ENCODE assay signal across 17 cellular contexts in genomic region chr10:103838095-103838395, GRCh38. TPM values are rescaled to one million over a fixed set of nuclear protein-coding genes. Genes with fewer than 3 reads are reported as not detected.
DNase-seq lines count a peak whose midpoint lies in the region; ATAC-seq and TF ChIP-seq lines count a peak whose summit lies in the region.
"Had no signal": no experiment of that assay in that cellular context is flagged by ENCODE, and none has a peak within 500 bp of the region (broad histone marks: within the 10 kb centered on the region; RNA-seq: fewer than 3 reads in every experiment).

No MANE protein-coding gene starts in this region.

- H3K27me3 Mint-ChIP-seq in mesothelial cell of epicardium (ENCODE audit: low read depth): no peaks in the 10 kb centered on the region

- ATAC-seq in gastroesophageal sphincter (no peak), HG02870 (IDR thresholded peaks at IDR 0.05; ENCODE audit: unreplicated experiment) (no peak)

- H4K20me1 ChIP-seq in hepatocyte (ENCODE audit: insufficient read depth, poor library complexity, severe bottlenecking): no peaks in the 10 kb centered on the region

- no peak for TF ChIP-seq EP300 in sigmoid colon (IDR thresholded peaks at IDR 0.05)
- no peak for TF ChIP-seq EP300 in gastroesophageal sphincter (IDR thresholded peaks at IDR 0.05)

- H3K79me2 ChIP-seq in hepatocyte: peaks cover 73% of the 10 kb centered on the region

- no peaks in the 10 kb centered on the region for H3K9me2 ChIP-seq in hepatocyte (replicated peaks; ENCODE audit: insufficient read depth)
- H3K9me2 ChIP-seq: SK-N-SH had no signal

- H3K27me3 ChIP-seq in hepatocyte (no peaks in the 10 kb centered on the region), sigmoid colon (no peaks in the 10 kb centered on the region), gastroesophageal sphincter (no peaks in the 10 kb centered on the region)

- H3K36me3 Mint-ChIP-seq in mesothelial cell of epicardium: no peaks in the 10 kb centered on the region
- H3K36me3 Mint-ChIP-seq: CD4-positive, alpha-beta memory T cell had no signal

- intact Hi-C loops in sigmoid colon (cut with DNase I): no loop called here

- 81% methylated on average over 4 of the region's 4 CpGs for whole genome bisulfite sequencing in hepatocyte (ENCODE audit: low lambda C conversion rate, missing lambda C conversion rate)
- 75 to 82% methylated on average over 4 of the region's 4 CpGs for WGBS in sigmoid colon, 2 donors
- WGBS in gastroesophageal sphincter (ENCODE audit: low coverage in 1 of 2), 2 donors: 83 to 100% methylated on average over 1 to 2 of the region's 4 CpGs

- CTCF ChIA-PET in HEK293 (lab: Yijun Ruan, JAX) (no interaction called here), RWPE1 (lab: Yijun Ruan, JAX) (interaction anchor here (1.1 kb wide), 1 partner anchor 10 kb away, joined by 4 read pairs; no protein-coding TSS in a partner anchor)

- H3K4me1 Mint-ChIP-seq in mesothelial cell of epicardium: peaks cover 44% of the 10 kb centered on the region
- H3K4me1 Mint-ChIP-seq: CD4-positive, alpha-beta memory T cell had no signal

- DNase-seq in RWPE1 (ENCODE audit: low spot score) (no peak), hepatocyte (ENCODE audit: low spot score) (no peak), sigmoid colon (peak; percentile 47), mesothelial cell of epicardium (ENCODE audit: low spot score in 2 of 2, unreplicated experiment in 2 of 2) (no peak), A172 (ENCODE audit: low spot score) (no peak)
- DNase-seq: Calu3; CD4-positive, alpha-beta memory T cell; GF-D8; HCEC 1CT; NCI-H1105; NCI-H1694; NCI-H2081 treated with DMSO at 0.1 percent for 48 hours; SHP77 treated with DMSO at 0.1 percent for 48 hours; SK-N-SH had no signal

- H3K9me3 ChIP-seq in HEK293 (ENCODE audit: control insufficient read depth, insufficient read depth, low read depth, low read length) (no peaks in the 10 kb centered on the region), hepatocyte (ENCODE audit: low read depth) (no peaks in the 10 kb centered on the region), sigmoid colon (no peaks in the 10 kb centered on the region), gastroesophageal sphincter (no peaks in the 10 kb centered on the region)
- H3K9me3 ChIP-seq: SK-N-SH had no signal

- H3K4me2 ChIP-seq in hepatocyte: no peak overlapping the region
- H3K4me2 ChIP-seq: SK-N-SH had no signal

- H3K27ac ChIP-seq in HEK293 (ENCODE audit: extremely low read depth, low read depth, low read length): no peak overlapping the region
- peak overlapping the region; percentile 60 for H3K27ac ChIP-seq in RWPE1
- H3K27ac ChIP-seq in hepatocyte: peak overlapping the region; percentile 24
- H3K27ac ChIP-seq in sigmoid colon: no peak overlapping the region
- H3K27ac ChIP-seq in gastroesophageal sphincter: no peak overlapping the region

- TF ChIP-seq CTCF in HEK293 (tag by site-specific recombination; IDR thresholded peaks at IDR 0.05) (no peak), RWPE1 (conservative IDR thresholded peaks at IDR 0.05; ENCODE audit: low read depth) (no peak), hepatocyte (IDR thresholded peaks at IDR 0.05; ENCODE audit: poor library complexity) (no peak), sigmoid colon (IDR thresholded peaks at IDR 0.05) (no peak), mesothelial cell of epicardium (IDR thresholded peaks at IDR 0.05; ENCODE audit: unreplicated experiment) (no peak), gastroesophageal sphincter (IDR thresholded peaks at IDR 0.05) (no peak)

- no peak overlapping the region for H3K27ac Mint-ChIP-seq in mesothelial cell of epicardium
- H3K27ac Mint-ChIP-seq: CD4-positive, alpha-beta memory T cell had no signal

- no peak overlapping the region for H2AFZ ChIP-seq in hepatocyte

- POLR2A ChIA-PET in HEK293 (lab: Yijun Ruan, JAX) (no interaction called here), RWPE1 (lab: Yijun Ruan, JAX; ENCODE audit: low non-redundant PET) (no interaction called here)

- H3K36me3 ChIP-seq in HEK293 (ENCODE audit: control insufficient read depth in 2 of 2, insufficient read depth in 1 of 2, low read length in 2 of 2) (no peaks in the 10 kb centered on the region), hepatocyte (replicated peaks; ENCODE audit: insufficient read depth, low read depth) (no peaks in the 10 kb centered on the region), sigmoid colon (no peaks in the 10 kb centered on the region), gastroesophageal sphincter (no peaks in the 10 kb centered on the region)

- no peak for TF ChIP-seq POLR2A in sigmoid colon (IDR thresholded peaks at IDR 0.05)
- no peak for TF ChIP-seq POLR2A in gastroesophageal sphincter (IDR thresholded peaks at IDR 0.05)

- H3K4me1 ChIP-seq in HEK293 (ENCODE audit: control insufficient read depth, insufficient read depth, low read length) (peaks cover 15% of the 10 kb centered on the region), hepatocyte (ENCODE audit: insufficient read depth) (peaks cover 70% of the 10 kb centered on the region), sigmoid colon (peaks cover 0 to 46% (median 39%) of the 10 kb centered on the region in 4 donors), gastroesophageal sphincter (peaks cover 0 to 61% (median 21%) of the 10 kb centered on the region in 3 donors)

- no peak overlapping the region for H3K4me3 ChIP-seq in HEK293 (ENCODE audit: low read depth, low read length)
- no peak overlapping the region for H3K4me3 ChIP-seq in hepatocyte
- H3K4me3 ChIP-seq in sigmoid colon: no peak overlapping the region
- H3K4me3 ChIP-seq in gastroesophageal sphincter: no peak overlapping the region

- no peak overlapping the region for H3K4me3 Mint-ChIP-seq in mesothelial cell of epicardium
- H3K4me3 Mint-ChIP-seq: CD4-positive, alpha-beta memory T cell had no signal

- H3K9me3 Mint-ChIP-seq in mesothelial cell of epicardium: no peaks in the 10 kb centered on the region

TF ChIP-seq in HEK293, 187 proteins besides CTCF, POLR2A, EP300 and RAD21:
- TF ChIP-seq ZNF24 (tag by site-specific recombination; IDR thresholded peaks at IDR 0.05) (no peak), ZIC2 (tag by site-specific recombination; IDR thresholded peaks at IDR 0.05) (peak; percentile 15; the same call in 1 of the 2 replicates), TCF7L2 (IDR thresholded peaks at IDR 0.05; ENCODE audit: borderline replicate concordance, low read depth, low read length) (no peak), ZNF692 (tag by site-specific recombination; IDR thresholded peaks at IDR 0.05) (no peak), ZNF416 (tag by site-specific recombination; IDR thresholded peaks at IDR 0.05) (no peak), SCRT2 (tag by site-specific recombination; IDR thresholded peaks at IDR 0.05) (0 out of 2 replicates have a peak, but pooled peaks have one; percentile 28), ZBTB7A (tag by site-specific recombination; IDR thresholded peaks at IDR 0.05; ENCODE audit: low read depth) (no peak), ZNF521 (tag by site-specific recombination; IDR thresholded peaks at IDR 0.05) (no peak)
- TF ChIP-seq, protein P1, sequence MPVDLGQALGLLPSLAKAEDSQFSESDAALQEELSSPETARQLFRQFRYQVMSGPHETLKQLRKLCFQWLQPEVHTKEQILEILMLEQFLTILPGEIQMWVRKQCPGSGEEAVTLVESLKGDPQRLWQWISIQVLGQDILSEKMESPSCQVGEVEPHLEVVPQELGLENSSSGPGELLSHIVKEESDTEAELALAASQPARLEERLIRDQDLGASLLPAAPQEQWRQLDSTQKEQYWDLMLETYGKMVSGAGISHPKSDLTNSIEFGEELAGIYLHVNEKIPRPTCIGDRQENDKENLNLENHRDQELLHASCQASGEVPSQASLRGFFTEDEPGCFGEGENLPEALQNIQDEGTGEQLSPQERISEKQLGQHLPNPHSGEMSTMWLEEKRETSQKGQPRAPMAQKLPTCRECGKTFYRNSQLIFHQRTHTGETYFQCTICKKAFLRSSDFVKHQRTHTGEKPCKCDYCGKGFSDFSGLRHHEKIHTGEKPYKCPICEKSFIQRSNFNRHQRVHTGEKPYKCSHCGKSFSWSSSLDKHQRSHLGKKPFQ (tag by site-specific recombination; IDR thresholded peaks at IDR 0.05): no peak
TF ChIP-seq in HEK293: peak in this region for 2.

RNA-seq across cellular contexts. Expression of gene SH3PXD2A, which starts 17.3 kb away (rescaled TPM):
- total RNA-seq in hepatocyte (10.6 and 13.6 TPM in 2 replicates), sigmoid colon (10 to 100 TPM; 24.5 to 58.2 (median 31.9) TPM), mesothelial cell of epicardium (33.5 to 36.8 TPM (median 34.4 TPM) in 3 replicates), gastroesophageal sphincter (10 to 100 TPM; 31.2 to 65.2 (median 39.5) TPM)
- polyA plus RNA-seq in hepatocyte (7.3 and 8.4 TPM in 2 replicates), sigmoid colon (10 to 100 TPM; 19.0 to 23.6 (median 19.2) TPM)
- total RNA-seq in A172 (2014; rRNA removed; shearing (Covaris generic)): 1.7 and 2.0 TPM in 2 replicates

Comparison
In these comparisons a context has a peak if more than half of its experiments do, and no peak if none do; other contexts are left out.
1. H3K27ac ChIP-seq: peak in RWPE1 (single experiment) and hepatocyte (single experiment); none in HEK293 (single experiment), sigmoid colon (0 of 4) and gastroesophageal sphincter (0 of 4).